12 cellular contexts compared by ENCODE assay signal in the genomic region with DNA sequence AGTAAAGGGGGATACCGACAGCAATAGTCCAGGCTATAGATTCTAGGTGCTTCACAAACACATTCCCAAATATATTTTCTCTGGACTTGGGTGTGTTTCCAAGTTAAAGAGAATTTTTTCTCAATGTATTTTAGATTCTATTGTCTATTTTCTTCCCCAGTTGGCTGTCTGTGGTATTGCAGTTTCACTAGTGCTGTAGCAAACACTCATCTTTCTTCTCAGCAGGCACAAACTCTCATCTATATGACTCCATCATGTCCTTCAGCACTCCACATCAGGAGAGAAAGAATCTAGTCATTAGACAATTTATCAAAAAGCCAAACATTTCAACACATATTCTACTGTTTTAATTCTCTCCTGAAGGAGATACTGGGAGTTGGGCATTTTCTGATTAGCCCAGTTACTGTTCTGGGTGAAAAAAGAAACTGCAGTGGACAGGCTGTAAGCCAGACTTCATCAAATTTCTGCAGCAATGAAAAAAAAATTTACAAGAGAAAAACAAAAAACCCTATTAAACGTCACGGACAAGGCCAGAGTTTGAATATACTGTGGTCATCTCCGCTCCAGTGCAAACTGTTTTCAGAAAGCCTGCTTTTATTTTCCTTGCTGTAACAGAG. TPM values are rescaled to one million over a fixed set of nuclear protein-coding genes. Genes with fewer than 3 reads are reported as not detected.
DNase-seq lines count a peak whose midpoint lies in the region; ATAC-seq and TF ChIP-seq lines count a peak whose summit lies in the region.
"Not testable (repeated sequence)": the region's sequence is repeated elsewhere in the genome, so short reads cannot be mapped to it uniquely, and the experiment has no call there.
"Had no signal": no experiment of that assay in that cellular context is flagged by ENCODE, and none has a peak within 500 bp of the region (broad histone marks: within the 10 kb centered on the region; RNA-seq: fewer than 3 reads in every experiment).

No MANE protein-coding gene starts in this region.

- TF ChIP-seq CTCF in C4-2B (conservative IDR thresholded peaks at IDR 0.05) (peak; percentile 16; the same call in 1 of the 2 replicates), MCF 10A (IDR thresholded peaks at IDR 0.05; ENCODE audit: unreplicated experiment) (peak; percentile 9), epithelial cell of proximal tubule (conservative IDR thresholded peaks at IDR 0.05; ENCODE audit: low read depth, low read length) (peak; percentile 8), parathyroid adenoma (IDR thresholded peaks at IDR 0.05) (peak; percentile 5)
- TF ChIP-seq CTCF in HCT116 (IDR thresholded peaks at IDR 0.05 in 2 of 3, conservative IDR thresholded peaks at IDR 0.05 in 1 of 3; ENCODE audit: borderline replicate concordance in 1 of 3, insufficient read depth in 1 of 3, low read depth in 2 of 3, low read length in 2 of 3); PC-3 (conservative IDR thresholded peaks at IDR 0.05; ENCODE audit: low read depth, low read length): not testable (repeated sequence)

- H3K27me3 Mint-ChIP-seq in MCF 10A (ENCODE audit: insufficient read depth, unreplicated experiment) = not testable (repeated sequence)

- not testable (repeated sequence) for H3K4me1 Mint-ChIP-seq in MCF 10A (ENCODE audit: insufficient read depth, unreplicated experiment)

- not testable (repeated sequence) for H3K27me3 ChIP-seq in HCT116 (ENCODE audit: insufficient read depth, low read length); PC-3 (ENCODE audit: low read length); parathyroid adenoma (ENCODE audit: control insufficient read depth, insufficient read depth, low read length)

- H2AFZ ChIP-seq in HCT116 (ENCODE audit: low read depth, low read length, poor library complexity, severe bottlenecking); PC-3 (ENCODE audit: low read length); parathyroid adenoma: not testable (repeated sequence)

- H3K4me3 Mint-ChIP-seq in MCF 10A (ENCODE audit: unreplicated experiment) = not testable (repeated sequence)

- RAD21 ChIA-PET in HCT116 (lab: Charles Lee; ENCODE audit: low non-redundant PET in 1 of 2, low total read pairs in 2 of 2, uncharacterized antibody in 2 of 2, unreplicated experiment in 2 of 2) = not testable (repeated sequence)

- not testable (repeated sequence) for H3K9ac ChIP-seq in HCT116 (ENCODE audit: low read length); PC-3 (ENCODE audit: low read length); parathyroid adenoma

- BruUV-seq in HCT116 (replicated peaks; lab: Mats Ljungman, UMichigan); PC-3 (replicated peaks; lab: Mats Ljungman, UMichigan); MCF 10A (replicated peaks; lab: Mats Ljungman, UMichigan): not testable (repeated sequence)

- not testable (repeated sequence) for H3K9me2 ChIP-seq in HCT116 (ENCODE audit: insufficient read depth); PC-3 (replicated peaks; ENCODE audit: low read length)

- not testable (repeated sequence) for DNase-seq in HCT116 (ENCODE audit: low read depth, low spot score); PC-3; MCF 10A (ENCODE audit: unreplicated experiment); epithelial cell of proximal tubule (ENCODE audit: low read depth)

- CTCF ChIA-PET in HCT116 (lab: Charles Lee); PC-3 (lab: Charles Lee); MCF 10A (lab: Yijun Ruan, JAX): not testable (repeated sequence)

- intact Hi-C loops in HCT116 (cut with micrococcal nuclease); PC-3 (cut with micrococcal nuclease); MCF 10A (cut with micrococcal nuclease): not testable (repeated sequence)

- not testable (repeated sequence) for H3K79me2 ChIP-seq in HCT116 (ENCODE audit: insufficient read depth, low read length); PC-3 (ENCODE audit: low read length); parathyroid adenoma

- H3F3A ChIP-seq in PC-3 (ENCODE audit: low read length, unreplicated experiment) = not testable (repeated sequence)

- POLR2A ChIA-PET in HCT116 (lab: Charles Lee); PC-3 (lab: Charles Lee; ENCODE audit: unreplicated experiment); MCF 10A (lab: Yijun Ruan, JAX): not testable (repeated sequence)

- H3K4me3 ChIP-seq in HCT116 (replicated peaks in 1 of 2; ENCODE audit: low read depth in 1 of 2, low read length in 2 of 2); PC-3 (ENCODE audit: low read length); epithelial cell of proximal tubule (ENCODE audit: low read depth, low read length); parathyroid adenoma (ENCODE audit: low read depth, low read length): not testable (repeated sequence)

- H3K4me2 ChIP-seq in HCT116 (ENCODE audit: low read length); PC-3 (ENCODE audit: low read length); parathyroid adenoma (ENCODE audit: low read length): not testable (repeated sequence)

- not testable (repeated sequence) for TF ChIP-seq POLR2A in HCT116 (IDR thresholded peaks at IDR 0.05; ENCODE audit: borderline replicate concordance, extremely low read depth, insufficient read depth, insufficient read length)

- not testable (repeated sequence) for H3K4me1 ChIP-seq in HCT116 (ENCODE audit: control insufficient read depth in 1 of 2, insufficient read depth in 2 of 2, low read length in 2 of 2); PC-3 (ENCODE audit: insufficient read depth, low read length); parathyroid adenoma

- not testable (repeated sequence) for H3K9me3 Mint-ChIP-seq in MCF 10A (ENCODE audit: unreplicated experiment)

- not testable (repeated sequence) for TF ChIP-seq RAD21 in HCT116 (IDR thresholded peaks at IDR 0.05; ENCODE audit: low read depth)

- not testable (repeated sequence) for H3K36me3 Mint-ChIP-seq in MCF 10A (ENCODE audit: insufficient read depth, unreplicated experiment)

- H3K36me3 ChIP-seq in HCT116 (ENCODE audit: control insufficient read depth in 1 of 2, insufficient read depth in 2 of 2, low read length in 2 of 2); PC-3 (ENCODE audit: low read depth, low read length); parathyroid adenoma (ENCODE audit: control insufficient read depth, insufficient read depth, low read length): not testable (repeated sequence)

- not testable (repeated sequence) for H3K9me3 ChIP-seq in HCT116 (ENCODE audit: control insufficient read depth in 1 of 2, insufficient read depth in 1 of 2, low read depth in 1 of 2, low read length in 2 of 2); PC-3 (ENCODE audit: low read length); parathyroid adenoma (ENCODE audit: control insufficient read depth, low read length)

- not testable (repeated sequence) for H3K27ac ChIP-seq in C4-2B; HCT116 (ENCODE audit: low read depth, low read length); PC-3 (ENCODE audit: low read length); parathyroid adenoma

- peak; percentile 52; the same call in 1 of the 2 replicates for ATAC-seq in HCT116
- peak; percentile 64 for ATAC-seq in HG03520 (IDR thresholded peaks at IDR 0.05; ENCODE audit: unreplicated experiment)
- peak; percentile 49; the same call in 1 of the 2 replicates for ATAC-seq in PC-3
- ATAC-seq in SK-N-SH treated with all-trans-retinoic acid at 6 μM for 48 hours = peak; percentile 88

- not testable (repeated sequence) for H4K20me1 ChIP-seq in HCT116 (ENCODE audit: insufficient read depth); PC-3 (ENCODE audit: low read length)

- H3K27ac Mint-ChIP-seq in MCF 10A (ENCODE audit: low read depth, unreplicated experiment) = not testable (repeated sequence)

RNA-seq across cellular contexts. Expression of a gene that starts 37.1 kb away (rescaled TPM):
- total RNA-seq in HCT116 (2021; ENCODE audit: unreplicated experiment) (not detected), PC-3 (2014; rRNA removed) (not detected in 2 replicates), MCF 10A (2022) (not detected in 2 replicates), epithelial cell of proximal tubule (not detected in 2 replicates)
- 0.15 TPM in 1 of 2 replicates, not detected in the other for polyA plus RNA-seq in HCT116 (2012)
- total RNA-seq: A172; CD8-positive, alpha-beta T cell; K562 had no signal
- polyA plus RNA-seq: CD14-positive monocyte, K562 had no signal
